7 cellular contexts compared by ENCODE assay signal in the genomic region with DNA sequence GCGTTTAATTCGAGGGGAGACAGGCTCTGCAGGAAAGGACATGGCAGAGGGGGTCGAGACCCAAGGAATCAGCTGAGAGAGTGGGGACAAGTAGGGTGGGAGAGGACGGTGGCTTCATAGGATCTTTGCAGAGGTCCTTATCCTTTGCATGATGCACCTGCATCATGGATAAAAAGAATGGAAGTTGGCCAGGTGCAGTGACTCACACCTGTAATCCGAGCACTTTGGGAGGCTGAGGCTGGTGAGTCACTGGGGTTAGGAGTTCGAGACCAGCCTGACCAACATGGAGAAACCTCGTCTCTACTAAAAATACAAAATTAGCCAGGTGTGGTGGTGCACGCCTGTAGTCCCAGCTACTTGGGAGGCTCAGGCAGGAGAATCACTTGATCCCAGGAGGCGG. TPM values are rescaled to one million over a fixed set of nuclear protein-coding genes. Genes with fewer than 3 reads are reported as not detected.
DNase-seq lines count a peak whose midpoint lies in the region; ATAC-seq and TF ChIP-seq lines count a peak whose summit lies in the region.
"Not testable (repeated sequence)": the region's sequence is repeated elsewhere in the genome, so short reads cannot be mapped to it uniquely, and the experiment has no call there.

No MANE protein-coding gene starts in this region.

- H3K79me2 ChIP-seq in HCT116 (ENCODE audit: insufficient read depth, low read length); PC-3 (ENCODE audit: low read length): not testable (repeated sequence)

- H3K4me2 ChIP-seq in HCT116 (ENCODE audit: low read length), result peak overlapping the region; percentile 47
- not testable (repeated sequence) for H3K4me2 ChIP-seq in PC-3 (ENCODE audit: low read length)

- H3K4me1 ChIP-seq in HCT116 (ENCODE audit: control insufficient read depth in 1 of 2, insufficient read depth in 2 of 2, low read length in 2 of 2); PC-3 (ENCODE audit: insufficient read depth, low read length): not testable (repeated sequence)

- not testable (repeated sequence) for H2AFZ ChIP-seq in HCT116 (ENCODE audit: low read depth, low read length, poor library complexity, severe bottlenecking); PC-3 (ENCODE audit: low read length)

- H3K36me3 ChIP-seq in HCT116 (ENCODE audit: control insufficient read depth in 1 of 2, insufficient read depth in 2 of 2, low read length in 2 of 2), result not testable (repeated sequence)
- H3K36me3 ChIP-seq in PC-3 (ENCODE audit: low read depth, low read length), result peaks cover 11% of the 10 kb centered on the region; the same call in 1 of the 2 replicates

- BruUV-seq in HCT116 (replicated peaks; lab: Mats Ljungman, UMichigan); PC-3 (replicated peaks; lab: Mats Ljungman, UMichigan): not testable (repeated sequence)

- not testable (repeated sequence) for H3K4me3 ChIP-seq in HCT116 (replicated peaks in 1 of 2; ENCODE audit: low read depth in 1 of 2, low read length in 2 of 2); PC-3 (ENCODE audit: low read length)

- not testable (repeated sequence) for H4K20me1 ChIP-seq in HCT116 (ENCODE audit: insufficient read depth); PC-3 (ENCODE audit: low read length)

- H3K27me3 ChIP-seq in HCT116 (ENCODE audit: insufficient read depth, low read length); PC-3 (ENCODE audit: low read length): not testable (repeated sequence)

- intact Hi-C loops in HCT116 (cut with micrococcal nuclease); PC-3 (cut with micrococcal nuclease): not testable (repeated sequence)

- H3K36me3 Mint-ChIP-seq in activated T-cell treated with anti-CD3 and anti-CD28 coated beads, Interleukin-2, amount 50 U/mL, for 24 hours (ENCODE audit: low read depth), result peaks cover 48% of the 10 kb centered on the region
- peaks cover 19% of the 10 kb centered on the region for H3K36me3 Mint-ChIP-seq in effector memory CD8-positive, alpha-beta T cell (ENCODE audit: insufficient read depth)

- TF ChIP-seq CTCF in HCT116 (IDR thresholded peaks at IDR 0.05 in 2 of 3, conservative IDR thresholded peaks at IDR 0.05 in 1 of 3; ENCODE audit: borderline replicate concordance in 1 of 3, insufficient read depth in 1 of 3, low read depth in 2 of 3, low read length in 2 of 3); PC-3 (conservative IDR thresholded peaks at IDR 0.05; ENCODE audit: low read depth, low read length): not testable (repeated sequence)

- peak overlapping the region; percentile 64 for H3K27ac Mint-ChIP-seq in activated T-cell treated with anti-CD3 and anti-CD28 coated beads, Interleukin-2, amount 50 U/mL, for 24 hours
- peak overlapping the region; percentile 28 to 44 for H3K27ac Mint-ChIP-seq in effector memory CD8-positive, alpha-beta T cell

- not testable (repeated sequence) for H3K4me1 Mint-ChIP-seq in activated T-cell treated with anti-CD3 and anti-CD28 coated beads, Interleukin-2, amount 50 U/mL, for 24 hours (ENCODE audit: low read depth); effector memory CD8-positive, alpha-beta T cell (ENCODE audit: low read depth in 2 of 2)

- H3K9me2 ChIP-seq in HCT116 (ENCODE audit: insufficient read depth); PC-3 (replicated peaks; ENCODE audit: low read length): not testable (repeated sequence)

- H3K9me3 ChIP-seq in HCT116 (ENCODE audit: control insufficient read depth in 1 of 2, insufficient read depth in 1 of 2, low read depth in 1 of 2, low read length in 2 of 2); PC-3 (ENCODE audit: low read length): not testable (repeated sequence)

- not testable (repeated sequence) for H3K27ac ChIP-seq in HCT116 (ENCODE audit: low read depth, low read length); PC-3 (ENCODE audit: low read length)

- H3F3A ChIP-seq in PC-3 (ENCODE audit: low read length, unreplicated experiment), result not testable (repeated sequence)

- not testable (repeated sequence) for TF ChIP-seq RAD21 in HCT116 (IDR thresholded peaks at IDR 0.05; ENCODE audit: low read depth)

- H3K9ac ChIP-seq in HCT116 (ENCODE audit: low read length); PC-3 (ENCODE audit: low read length): not testable (repeated sequence)

- CTCF ChIA-PET in HCT116 (lab: Charles Lee); PC-3 (lab: Charles Lee): not testable (repeated sequence)

- not testable (repeated sequence) for H3K4me3 Mint-ChIP-seq in activated T-cell treated with anti-CD3 and anti-CD28 coated beads, Interleukin-2, amount 50 U/mL, for 24 hours; effector memory CD8-positive, alpha-beta T cell

- ATAC-seq in HCT116 (peak; percentile 61), PC-3 (peak; percentile 42)
- not testable (repeated sequence) for ATAC-seq in effector memory CD8-positive, alpha-beta T cell (replicated peaks)

- not testable (repeated sequence) for TF ChIP-seq POLR2A in HCT116 (IDR thresholded peaks at IDR 0.05; ENCODE audit: borderline replicate concordance, extremely low read depth, insufficient read depth, insufficient read length)

- DNase-seq in Daoy (ENCODE audit: low read depth) (peak; percentile 46), HCT116 (ENCODE audit: low read depth, low spot score) (peak; percentile 27), M059J (ENCODE audit: low read depth) (peak; percentile 71), PC-3 (peak; percentile 76), iris pigment epithelial cell (ENCODE audit: low read depth) (peak; percentile 26)
- DNase-seq in activated T-cell treated with anti-CD3 and anti-CD28 coated beads, Interleukin-2, amount 50 U/mL, for 24 hours; effector memory CD8-positive, alpha-beta T cell: not testable (repeated sequence)

- RAD21 ChIA-PET in HCT116 (lab: Charles Lee; ENCODE audit: low non-redundant PET in 1 of 2, low total read pairs in 2 of 2, uncharacterized antibody in 2 of 2, unreplicated experiment in 2 of 2), result not testable (repeated sequence)

- POLR2A ChIA-PET in HCT116 (lab: Charles Lee); PC-3 (lab: Charles Lee; ENCODE audit: unreplicated experiment): not testable (repeated sequence)

- H3K27me3 Mint-ChIP-seq in activated T-cell treated with anti-CD3 and anti-CD28 coated beads, Interleukin-2, amount 50 U/mL, for 24 hours; effector memory CD8-positive, alpha-beta T cell: not testable (repeated sequence)

- H3K9me3 Mint-ChIP-seq in activated T-cell treated with anti-CD3 and anti-CD28 coated beads, Interleukin-2, amount 50 U/mL, for 24 hours; effector memory CD8-positive, alpha-beta T cell: not testable (repeated sequence)

TF ChIP-seq in HCT116, 20 proteins besides CTCF, POLR2A, EP300 and RAD21:
- TF ChIP-seq JUND (IDR thresholded peaks at IDR 0.05) (peak; percentile 77), FOSL1 (IDR thresholded peaks at IDR 0.05; ENCODE audit: low read depth) (peak; percentile 78)
TF ChIP-seq in HCT116: peak in this region for 2; not testable (repeated sequence) for 18.

RNA-seq across cellular contexts. Expression of gene CHST12, which starts 17.3 kb away (rescaled TPM):
- 6.3 and 7.6 TPM in 2 replicates for total RNA-seq in Daoy (2014; rRNA removed; shearing (Covaris generic))
- total RNA-seq in HCT116 (2021; ENCODE audit: unreplicated experiment), result 14.2 TPM
- polyA plus RNA-seq in HCT116 (2012), result 9.5 and 9.9 TPM in 2 replicates
- 8.5 and 14.3 TPM in 2 replicates for total RNA-seq in M059J (2014; rRNA removed; shearing (Covaris generic))
- total RNA-seq in PC-3 (2014; rRNA removed), result 12.2 and 12.9 TPM in 2 replicates

RNA-seq across cellular contexts. Expression of gene EIF3B, which starts 31.5 kb away (rescaled TPM):
- total RNA-seq in Daoy (2014; rRNA removed; shearing (Covaris generic)), result 334 and 348 TPM in 2 replicates
- total RNA-seq in HCT116 (2021; ENCODE audit: unreplicated experiment), result 324 TPM
- polyA plus RNA-seq in HCT116 (2012), result 184 and 204 TPM in 2 replicates
- 160 and 165 TPM in 2 replicates for total RNA-seq in M059J (2014; rRNA removed; shearing (Covaris generic))
- total RNA-seq in PC-3 (2014; rRNA removed), result 289 and 377 TPM in 2 replicates
